Comparison of ENCODE assay signal across 16 cellular contexts in the genomic region with DNA sequence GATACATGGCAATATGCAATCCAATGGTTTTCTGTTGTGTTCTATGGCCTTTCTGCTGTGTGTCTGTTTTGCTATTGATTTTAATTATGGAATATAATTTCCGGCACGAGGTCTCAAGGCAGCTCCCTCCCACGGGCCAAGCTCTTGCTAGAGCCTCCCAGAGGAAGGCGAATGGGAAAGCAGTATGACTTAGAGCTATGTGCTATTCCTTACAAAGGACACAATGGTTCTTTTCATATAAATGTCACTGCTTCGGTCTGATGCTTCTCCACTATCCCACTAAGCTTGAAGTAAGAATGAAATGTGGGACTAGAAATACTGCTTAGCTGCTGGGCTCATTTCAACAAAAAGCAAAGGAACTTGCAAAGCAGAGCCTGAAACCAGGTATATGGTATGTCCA.
A peak's percentile ranks its signal among the peaks of the same experiment; 100 is the strongest.
DNase-seq lines count a peak whose midpoint lies in the region; ATAC-seq and TF ChIP-seq lines count a peak whose summit lies in the region.
"Had no signal": no experiment of that assay in that cellular context is flagged by ENCODE, and none has a peak within 500 bp of the region (broad histone marks: within the 10 kb centered on the region; RNA-seq: fewer than 3 reads in every experiment).

No MANE protein-coding gene starts in this region.

- no peak for ATAC-seq in right lobe of liver
- ATAC-seq: CD8-positive, alpha-beta T cell had no signal

- no peak for TF ChIP-seq CTCF in right lobe of liver (IDR thresholded peaks at IDR 0.05)

- intact Hi-C loops in right lobe of liver (cut with DNase I): no loop called here

- H3K36me3 ChIP-seq in right lobe of liver: no peaks in the 10 kb centered on the region
- H3K36me3 ChIP-seq: BLaER1, HAP-1 had no signal

- H3K9me3 ChIP-seq in right lobe of liver: no peaks in the 10 kb centered on the region
- H3K9me3 ChIP-seq: BLaER1, HAP-1 had no signal

- no peaks in the 10 kb centered on the region for H3K27me3 ChIP-seq in right lobe of liver
- H3K27me3 ChIP-seq: BLaER1 had no signal

- TF ChIP-seq POLR2A in right lobe of liver (IDR thresholded peaks at IDR 0.05): no peak

- H3K27ac ChIP-seq in right lobe of liver: no peak overlapping the region
- H3K27ac ChIP-seq: BLaER1, C4-2B had no signal

- peak; percentile 29 for DNase-seq in RPMI7951 (ENCODE audit: low read depth)
- DNase-seq in globus pallidus (ENCODE audit: low spot score): peak; percentile 16
- peak; percentile 1 for DNase-seq in putamen (ENCODE audit: low spot score)
- DNase-seq in NCI-H2171 treated with DMSO at 0.1 percent for 48 hours (lab: John Stamatoyannopoulos, UW): no peak
- DNase-seq in EL: no peak
- DNase-seq in right lobe of liver: no peak
- DNase-seq: CD4-positive, CD25-positive, alpha-beta regulatory T cell; CD8-positive, alpha-beta T cell; DMS 273 treated with DMSO at 0.1 percent for 48 hours; DMS79; GF-D8; GOT3; HFFc6 had no signal

- WGBS in right lobe of liver (ENCODE audit: insufficient coverage, low coverage, low lambda C conversion rate, missing lambda C conversion rate): 72% methylated on average over 5 of the region's 5 CpGs

- no peak overlapping the region for H3K4me3 ChIP-seq in right lobe of liver
- H3K4me3 ChIP-seq: BLaER1, HAP-1 had no signal

- H3K4me1 ChIP-seq in right lobe of liver: no peaks in the 10 kb centered on the region
- H3K4me1 ChIP-seq: BLaER1, HAP-1 had no signal

Comparison
In these comparisons a context has a peak if more than half of its experiments do, and no peak if none do; other contexts are left out.
1. DNase-seq: peak in RPMI7951 (single experiment), globus pallidus (single experiment) and putamen (single experiment); none in NCI-H2171 treated with DMSO at 0.1 percent for 48 hours (single experiment), EL (single experiment) and right lobe of liver (0 of 3).